Comparison of ENCODE assay signal across 36 cellular contexts in genomic region chr2:31531101-31531500, GRCh38. TPM values are rescaled to one million over a fixed set of nuclear protein-coding genes. Genes with fewer than 3 reads are reported as not detected.
"Had no signal": no experiment of that assay in that cellular context is flagged by ENCODE, and none has a peak within 500 bp of the region (broad histone marks: within the 10 kb centered on the region; RNA-seq: fewer than 3 reads in every experiment).

No MANE protein-coding gene starts in this region.

- H3K9me3 ChIP-seq: MG63 had no signal

- DNase-seq: Karpas-422, Kasumi-1, KG1, MG63, MM.1S, MV-4-11, NCI-H1048, NCI-H1092, NCI-H1092 treated with DMSO at 0.1 percent for 48 hours, NCI-H1105, NCI-H1105 treated with DMSO at 0.1 percent for 48 hours, NCI-H1417, NCI-H1417 treated with DMSO at 0.1 percent for 48 hours, NCI-H1436, NCI-H1436 treated with DMSO at 0.1 percent for 48 hours, NCI-H146, NCI-H1694, NCI-H1694 treated with DMSO at 0.1 percent for 48 hours, NCI-H187, NCI-H187 treated with DMSO at 0.1 percent for 48 hours, NCI-H1930, NCI-H2029, NCI-H2029 treated with DMSO at 0.1 percent for 48 hours, NCI-H2081, NCI-H2081 treated with DMSO at 0.1 percent for 48 hours, NCI-H2107, NCI-H2171, NCI-H2171 treated with DMSO at 0.1 percent for 48 hours, NCI-H2227 treated with DMSO at 0.1 percent for 48 hours, NCI-H226, NCI-H345, NCI-H446, NCI-H446 treated with DMSO at 0.1 percent for 48 hours had no signal

RNA-seq across cellular contexts. Expression of gene SRD5A2, which starts 49.6 kb away (rescaled TPM):
- total RNA-seq: LHCN-M2, M059J, MCF 10A had no signal
